In genomic region chr5:115962239-115962564, GRCh38 we compare ENCODE assay signal across 9 cellular contexts. TPM values are rescaled to one million over a fixed set of nuclear protein-coding genes. Genes with fewer than 3 reads are reported as not detected.
DNase-seq lines count a peak whose midpoint lies in the region; ATAC-seq and TF ChIP-seq lines count a peak whose summit lies in the region.
"Had no signal": no experiment of that assay in that cellular context is flagged by ENCODE, and none has a peak within 500 bp of the region (broad histone marks: within the 10 kb centered on the region; RNA-seq: fewer than 3 reads in every experiment).

Gene LVRN (plus strand): TSS chr5:115962475. CDS start chr5:115962618, 143 bp downstream.

- BruUV-seq in OCI-LY7 (replicated peaks; lab: Mats Ljungman, UMichigan): no TSS peak

- ATAC-seq in activated T-cell treated with anti-CD3 and anti-CD28 coated beads, Interleukin-2, amount 50 U/mL, for 72 hours (replicated peaks in 1 of 2): no peak
- no peak for ATAC-seq in effector memory CD8-positive, alpha-beta T cell (replicated peaks)
- ATAC-seq in upper lobe of left lung (ENCODE audit: low FRiP score in 2 of 2): no peak

- no peak within 1 kb of the TSS for H2AFZ ChIP-seq in MM.1S (ENCODE audit: low read length)
- no peak within 1 kb of the TSS for H2AFZ ChIP-seq in OCI-LY7 (ENCODE audit: low read length)

- H3K4me3 ChIP-seq in muscle layer of colon (ENCODE audit: low read depth in 1 of 2, low read length in 2 of 2) (peak within 1 kb of the TSS; percentile 26 to 49), upper lobe of left lung (peak within 1 kb of the TSS in 3 of 4 donors; percentile 22 to 48 (median 42)), MM.1S (ENCODE audit: low read length) (no peak within 1 kb of the TSS), OCI-LY7 (ENCODE audit: low read depth, low read length, poor library complexity, severe bottlenecking) (no peak within 1 kb of the TSS)

- intact Hi-C loops in OCI-LY7 (cut with micrococcal nuclease; ENCODE audit: unreplicated experiment): no loop called here

- H3K9me3 ChIP-seq in muscle layer of colon (ENCODE audit: low read length): no peaks in the 10 kb centered on the region
- no peaks in the 10 kb centered on the region for H3K9me3 ChIP-seq in upper lobe of left lung
- H3K9me3 ChIP-seq in MM.1S (replicated peaks; ENCODE audit: insufficient read depth, low read length): no peaks in the 10 kb centered on the region
- H3K9me3 ChIP-seq in OCI-LY7 (ENCODE audit: low read length): no peaks in the 10 kb centered on the region

- TF ChIP-seq EP300 in upper lobe of left lung (IDR thresholded peaks at IDR 0.05): no peak

- peaks cover 27 to 39% of the 10 kb centered on the region in 2 donors for H3K27me3 ChIP-seq in muscle layer of colon (ENCODE audit: control insufficient read depth in 1 of 2, insufficient read depth in 2 of 2, low read length in 2 of 2)
- peaks cover 0 to 23% (median 14%) of the 10 kb centered on the region in 4 donors for H3K27me3 ChIP-seq in upper lobe of left lung
- no peaks in the 10 kb centered on the region for H3K27me3 ChIP-seq in MM.1S (replicated peaks; ENCODE audit: insufficient read depth, low read length)

- no peaks in the 10 kb centered on the region for H3F3A ChIP-seq in MM.1S (ENCODE audit: insufficient read depth, low read length)

- peak within 1 kb of the TSS; percentile 61 to 63 for H3K4me3 Mint-ChIP-seq in activated T-cell treated with anti-CD3 and anti-CD28 coated beads, Interleukin-2, amount 50 U/mL, for 72 hours
- H3K4me3 Mint-ChIP-seq in effector memory CD8-positive, alpha-beta T cell: peak within 1 kb of the TSS; percentile 5 to 68

- H3K27me3 Mint-ChIP-seq in activated T-cell treated with anti-CD3 and anti-CD28 coated beads, Interleukin-2, amount 50 U/mL, for 72 hours (ENCODE audit: low read depth): peaks cover 59% of the 10 kb centered on the region
- peaks cover 42 to 51% of the 10 kb centered on the region in 2 donors for H3K27me3 Mint-ChIP-seq in effector memory CD8-positive, alpha-beta T cell

- TF ChIP-seq CTCF in upper lobe of left lung (IDR thresholded peaks at IDR 0.05): no peak
- TF ChIP-seq CTCF in MM.1S (IDR thresholded peaks at IDR 0.05; ENCODE audit: low read length): no peak
- TF ChIP-seq CTCF in OCI-LY7 (conservative IDR thresholded peaks at IDR 0.05; ENCODE audit: low read length): no peak

- H3K36me3 Mint-ChIP-seq in activated T-cell treated with anti-CD3 and anti-CD28 coated beads, Interleukin-2, amount 50 U/mL, for 72 hours (ENCODE audit: insufficient read depth in 2 of 2): no peaks in the 10 kb centered on the region
- no peaks in the 10 kb centered on the region for H3K36me3 Mint-ChIP-seq in effector memory CD8-positive, alpha-beta T cell (ENCODE audit: insufficient read depth)

- TF ChIP-seq POLR2A in upper lobe of left lung (IDR thresholded peaks at IDR 0.05): no peak

- CTCF ChIA-PET in OCI-LY7 (lab: Charles Lee; ENCODE audit: unreplicated experiment): no interaction called here

- H3K9ac ChIP-seq in muscle layer of colon (ENCODE audit: low read length) (no peak within 1 kb of the TSS), MM.1S (ENCODE audit: low read length) (no peak within 1 kb of the TSS)
- H3K9ac ChIP-seq: KMS-11 had no signal

- H3K4me1 ChIP-seq in muscle layer of colon (ENCODE audit: insufficient read depth, low read length) (peaks cover 12% of the 10 kb centered on the region), upper lobe of left lung (peaks cover 18 to 20% (median 19%) of the 10 kb centered on the region in 4 donors), MM.1S (ENCODE audit: low read length) (no peaks in the 10 kb centered on the region), OCI-LY7 (ENCODE audit: insufficient read depth, low read length, poor library complexity, severe bottlenecking) (no peaks in the 10 kb centered on the region)

- H3K4me2 ChIP-seq in MM.1S (ENCODE audit: low read depth, low read length) (no peak within 1 kb of the TSS), OCI-LY7 (ENCODE audit: low read length) (no peak within 1 kb of the TSS)
- H3K4me2 ChIP-seq: KMS-11 had no signal

- no peaks in the 10 kb centered on the region for H4K20me1 ChIP-seq in MM.1S (ENCODE audit: insufficient read depth, low read length)
- H4K20me1 ChIP-seq in OCI-LY7 (ENCODE audit: insufficient read depth, low read length): no peaks in the 10 kb centered on the region

- WGBS in upper lobe of left lung, 2 donors: 10% methylated on average over 14 of the region's 18 CpGs; no CpG with 5 or more reads in 1 of the 2 donors

- no peak for DNase-seq in activated T-cell treated with anti-CD3 and anti-CD28 coated beads, Interleukin-2, amount 50 U/mL, for 72 hours
- no peak for DNase-seq in activated T-cell treated with anti-CD3 and anti-CD28 coated beads, Interleukin-2, amount 50 U/mL, for 48 hours
- no peak for DNase-seq in effector memory CD8-positive, alpha-beta T cell
- DNase-seq in upper lobe of left lung: no peak
- no peak for DNase-seq in activated CD4-positive, CD25-positive, alpha-beta regulatory T cell (lab: John Stamatoyannopoulos, UW)
- no peak for DNase-seq in MM.1S
- DNase-seq in OCI-LY7 (ENCODE audit: low spot score): no peak

- H3K9me3 Mint-ChIP-seq in activated T-cell treated with anti-CD3 and anti-CD28 coated beads, Interleukin-2, amount 50 U/mL, for 72 hours: no peaks in the 10 kb centered on the region
- H3K9me3 Mint-ChIP-seq in effector memory CD8-positive, alpha-beta T cell: no peaks in the 10 kb centered on the region

- no peak within 1 kb of the TSS for H3K27ac Mint-ChIP-seq in activated T-cell treated with anti-CD3 and anti-CD28 coated beads, Interleukin-2, amount 50 U/mL, for 72 hours
- H3K27ac Mint-ChIP-seq in effector memory CD8-positive, alpha-beta T cell: no peak within 1 kb of the TSS

- H3K79me2 ChIP-seq in MM.1S (ENCODE audit: low read length) (no peaks in the 10 kb centered on the region), OCI-LY7 (ENCODE audit: insufficient read depth, low read depth, low read length) (no peaks in the 10 kb centered on the region)

- H3K9me2 ChIP-seq in MM.1S (replicated peaks; ENCODE audit: insufficient read depth, low read length): no peaks in the 10 kb centered on the region
- H3K9me2 ChIP-seq in OCI-LY7 (ENCODE audit: insufficient read depth, low read length): no peaks in the 10 kb centered on the region

- H3K27ac ChIP-seq in muscle layer of colon (ENCODE audit: low read depth, low read length): no peak within 1 kb of the TSS
- no peak within 1 kb of the TSS for H3K27ac ChIP-seq in upper lobe of left lung
- H3K27ac ChIP-seq in MM.1S (ENCODE audit: low read length): no peak within 1 kb of the TSS
- no peak within 1 kb of the TSS for H3K27ac ChIP-seq in OCI-LY7 (ENCODE audit: low read depth, low read length, poor library complexity, severe bottlenecking)
- H3K27ac ChIP-seq: KMS-11 had no signal

- POLR2A ChIA-PET in OCI-LY7 (lab: Charles Lee): no interaction called here

- no peaks in the 10 kb centered on the region for H3K36me3 ChIP-seq in muscle layer of colon (ENCODE audit: insufficient read depth, low read length)
- H3K36me3 ChIP-seq in upper lobe of left lung: no peaks in the 10 kb centered on the region
- no peaks in the 10 kb centered on the region for H3K36me3 ChIP-seq in MM.1S (replicated peaks; ENCODE audit: insufficient read depth, low read length)
- H3K36me3 ChIP-seq in OCI-LY7 (ENCODE audit: insufficient read depth, low read length): no peaks in the 10 kb centered on the region

- H3K4me1 Mint-ChIP-seq in activated T-cell treated with anti-CD3 and anti-CD28 coated beads, Interleukin-2, amount 50 U/mL, for 72 hours (ENCODE audit: low read depth): peaks cover 14% of the 10 kb centered on the region
- H3K4me1 Mint-ChIP-seq in effector memory CD8-positive, alpha-beta T cell (ENCODE audit: low read depth in 2 of 2): peaks cover 0 to 14% of the 10 kb centered on the region in 2 donors

RNA-seq across cellular contexts. Expression of gene LVRN, which starts in this region (rescaled TPM):
- total RNA-seq in activated T-cell treated with anti-CD3 and anti-CD28 coated beads, Interleukin-2, amount 50 U/mL, for 72 hours: under 1 TPM in 1 of 2 donors, not detected in 1; 0.07 TPM
- total RNA-seq in upper lobe of left lung: under 1 TPM in 3 of 6 donors, not detected in 3; 0.17 to 0.40 (median 0.30) TPM
- 0.36 TPM in 1 of 2 replicates, not detected in the other for total RNA-seq in OCI-LY7 (2014; rRNA removed; shearing (Covaris generic))
- not detected in 2 replicates for total RNA-seq in OCI-LY7 (2022)

Comparison
In these comparisons a context has a peak if more than half of its experiments do, and no peak if none do; other contexts are left out.
1. H3K4me3 ChIP-seq: peak in muscle layer of colon (2 of 2) and upper lobe of left lung (3 of 4); none in MM.1S (single experiment) and OCI-LY7 (single experiment).